Comparison of ENCODE assay signal across 18 cellular contexts in the genomic region with DNA sequence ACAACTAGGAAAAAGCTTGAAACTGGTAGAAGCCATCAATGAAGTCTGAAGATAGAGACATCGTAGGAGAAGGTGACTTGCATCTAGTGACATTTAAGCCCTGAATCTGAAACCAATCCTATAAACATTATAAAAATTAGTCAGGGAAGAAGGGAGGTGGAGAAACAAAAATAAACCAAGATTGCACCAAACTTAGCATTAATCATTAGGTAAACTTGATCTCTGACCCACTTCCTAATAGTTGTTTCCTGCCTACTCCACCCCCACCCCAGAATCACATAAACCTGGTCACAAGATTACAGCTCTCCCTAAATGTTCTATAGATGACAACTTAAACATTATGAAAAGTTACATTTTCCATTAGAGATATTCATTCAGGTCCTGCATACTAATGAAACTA. TPM values are rescaled to one million over a fixed set of nuclear protein-coding genes. Genes with fewer than 3 reads are reported as not detected.
DNase-seq lines count a peak whose midpoint lies in the region; ATAC-seq and TF ChIP-seq lines count a peak whose summit lies in the region.
"Had no signal": no experiment of that assay in that cellular context is flagged by ENCODE, and none has a peak within 500 bp of the region (broad histone marks: within the 10 kb centered on the region; RNA-seq: fewer than 3 reads in every experiment).

No MANE protein-coding gene starts in this region.

- H3K4me1 ChIP-seq in PC-9 (replicated peaks; ENCODE audit: insufficient read depth) (peaks cover 11% of the 10 kb centered on the region), osteoblast (ENCODE audit: insufficient read depth, low read length) (peaks cover 7% of the 10 kb centered on the region)

- no peak overlapping the region for H3K4me3 ChIP-seq in PC-9
- H3K4me3 ChIP-seq in epithelial cell of esophagus (ENCODE audit: low read length) = no peak overlapping the region
- no peak overlapping the region for H3K4me3 ChIP-seq in osteoblast (ENCODE audit: insufficient read depth, low read length)

- H2AFZ ChIP-seq in PC-9 = peak overlapping the region; percentile 41; the same call in 1 of the 2 replicates
- peak overlapping the region; percentile 33 for H2AFZ ChIP-seq in osteoblast (ENCODE audit: low read length)

- no peak for ATAC-seq in omental fat pad (ENCODE audit: low FRiP score)
- ATAC-seq in GM18520 (IDR thresholded peaks at IDR 0.05; ENCODE audit: unreplicated experiment) = no peak

- TF ChIP-seq CTCF in PC-9 (conservative IDR thresholded peaks at IDR 0.05) = no peak
- no peak for TF ChIP-seq CTCF in epithelial cell of esophagus (IDR thresholded peaks at IDR 0.05; ENCODE audit: insufficient read depth, low read depth, low read length, missing control alignments)
- TF ChIP-seq CTCF in osteoblast (IDR thresholded peaks at IDR 0.05; ENCODE audit: extremely low read depth, low read depth, low read length) = no peak
- TF ChIP-seq CTCF in omental fat pad (IDR thresholded peaks at IDR 0.05) = no peak

- H3K36me3 ChIP-seq in PC-9 (ENCODE audit: low read depth) = no peaks in the 10 kb centered on the region
- H3K36me3 ChIP-seq in osteoblast (ENCODE audit: insufficient read depth, low read length) = no peaks in the 10 kb centered on the region

- H3K9me3 ChIP-seq in PC-9 (ENCODE audit: insufficient read depth, low read depth) (0 out of 2 replicates have a peak, but pooled peaks cover 3% of the 10 kb centered on the region), osteoblast (ENCODE audit: low read depth, low read length) (no peaks in the 10 kb centered on the region)

- DNase-seq in HCEC 1CT (peak; percentile 71), PC-9 (no peak), epithelial cell of esophagus (ENCODE audit: low read depth) (peak; percentile 44), osteoblast (ENCODE audit: insufficient read length, low spot score, missing footprints) (no peak), globus pallidus (ENCODE audit: low spot score) (no peak), omental fat pad (ENCODE audit: low spot score) (no peak)
- DNase-seq: AML-193, GDM1, KBM-7, NCI-H1105 treated with DMSO at 0.1 percent for 48 hours, NCI-H1694 treated with DMSO at 0.1 percent for 48 hours, NCI-H2107, NCI-H510A treated with DMSO at 0.1 percent for 48 hours, NCI-H774, OCI-M1, RPMI8226 had no signal

- BruUV-seq in PC-9 (replicated peaks; lab: Mats Ljungman, UMichigan) = no TSS peak

- CTCF ChIA-PET in PC-9 (lab: Charles Lee) = no interaction called here

- H3K27ac ChIP-seq in PC-9 (no peak overlapping the region), osteoblast (ENCODE audit: low read depth, low read length) (no peak overlapping the region)
- H3K27ac ChIP-seq: C4-2B had no signal

- no peaks in the 10 kb centered on the region for H3F3A ChIP-seq in PC-9 (ENCODE audit: insufficient read depth, low read depth)

- intact Hi-C loops in PC-9 (cut with micrococcal nuclease; ENCODE audit: unreplicated experiment) = no loop called here

- H3K4me2 ChIP-seq in PC-9 = peak overlapping the region; percentile 27
- H3K4me2 ChIP-seq in osteoblast (ENCODE audit: insufficient read depth, low read length) = peak overlapping the region; percentile 21

- H4K20me1 ChIP-seq in PC-9 (ENCODE audit: insufficient read depth) (no peaks in the 10 kb centered on the region), osteoblast (ENCODE audit: insufficient read depth, low read length) (no peaks in the 10 kb centered on the region)

- H3K27me3 ChIP-seq in PC-9 (ENCODE audit: insufficient read depth, low read depth) (no peaks in the 10 kb centered on the region), osteoblast (ENCODE audit: insufficient read depth, low read length) (no peaks in the 10 kb centered on the region)

- H3K9me2 ChIP-seq in PC-9 (ENCODE audit: insufficient read depth) = no peaks in the 10 kb centered on the region

- H3K79me2 ChIP-seq in PC-9 (ENCODE audit: low read depth) (no peaks in the 10 kb centered on the region), osteoblast (ENCODE audit: insufficient read depth, low read length) (no peaks in the 10 kb centered on the region)

- POLR2A ChIA-PET in PC-9 (lab: Charles Lee; ENCODE audit: unreplicated experiment) = interaction anchor here (0.6 kb wide), 1 partner anchor 1741 kb away, joined by 10 read pairs; no protein-coding TSS in a partner anchor

RNA-seq across cellular contexts. Expression of a gene that starts 40.4 kb away (rescaled TPM):
- not detected in 2 replicates for total RNA-seq in PC-9 (2021)
- not detected in 2 replicates for total RNA-seq in osteoblast
- total RNA-seq in omental fat pad = 1 to 10 TPM in 1 of 4 donors, not detected in 3; 2.7 TPM

RNA-seq across cellular contexts. Expression of a gene that starts 40.5 kb away (rescaled TPM):
- 4.2 and 5.2 TPM in 2 replicates for total RNA-seq in PC-9 (2021)
- under 0.01 TPM in 1 of 2 replicates, not detected in the other for total RNA-seq in osteoblast
- total RNA-seq in omental fat pad = 1 to 10 TPM in 1 of 4 donors, under 1 TPM in 1, not detected in 2; 0.13 to 1.4 TPM

Comparison
In these comparisons a context has a peak if more than half of its experiments do, and no peak if none do; other contexts are left out.
1. DNase-seq: peak in HCEC 1CT (single experiment) and epithelial cell of esophagus (single experiment); none in PC-9 (0 of 2), osteoblast (single experiment), globus pallidus (single experiment) and omental fat pad (single experiment).